In the genomic region with DNA sequence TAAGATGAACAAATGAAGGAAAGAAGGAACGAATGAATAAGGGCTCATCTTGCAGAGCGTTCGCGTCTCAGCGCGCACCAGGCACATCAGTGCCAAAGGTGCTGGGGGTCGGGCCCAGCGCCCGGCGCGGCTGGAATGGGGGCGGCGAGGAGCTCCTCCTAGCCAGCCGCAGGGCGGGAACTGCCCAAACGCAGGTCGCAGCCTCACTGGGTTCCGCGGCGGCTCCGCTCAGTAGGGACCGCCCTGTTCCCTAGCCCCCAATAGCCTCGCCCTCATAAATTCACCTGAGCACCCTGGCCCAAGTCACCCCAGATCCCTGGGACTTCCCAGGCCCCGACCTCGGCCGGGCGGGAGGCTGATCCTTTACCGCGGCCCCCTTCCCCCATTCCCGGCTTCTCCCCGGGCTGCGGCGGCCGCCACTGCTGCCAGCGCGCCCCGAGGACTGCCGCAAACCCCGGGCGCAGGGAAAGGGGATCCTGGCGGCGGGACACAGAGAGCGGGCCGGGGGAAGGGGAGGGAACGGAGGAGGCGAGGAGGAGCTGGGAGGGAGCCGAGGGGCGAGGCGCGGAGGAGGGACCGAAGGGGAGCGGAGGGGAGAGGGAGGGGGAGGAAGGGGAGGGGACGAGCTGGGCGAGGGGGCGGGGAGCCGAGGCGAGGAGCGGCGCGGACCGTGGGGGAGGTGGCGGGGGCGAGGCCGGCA, we compare ENCODE assay signal across 10 cellular contexts. TPM values are rescaled to one million over a fixed set of nuclear protein-coding genes. Genes with fewer than 3 reads are reported as not detected.
DNase-seq lines count a peak whose midpoint lies in the region; ATAC-seq and TF ChIP-seq lines count a peak whose summit lies in the region.
"Had no signal": no experiment of that assay in that cellular context is flagged by ENCODE, and none has a peak within 500 bp of the region (broad histone marks: within the 10 kb centered on the region; RNA-seq: fewer than 3 reads in every experiment).

No MANE protein-coding gene starts in this region.

- no peaks in the 10 kb centered on the region for H3K9me3 Mint-ChIP-seq in endothelial cell (ENCODE audit: unreplicated experiment)

- H3K4me3 ChIP-seq in Peyer's patch (peak overlapping the region; percentile 23 to 62 (median 50)), ovary (peak overlapping the region; percentile 46)

- no peak for TF ChIP-seq EP300 in ovary (IDR thresholded peaks at IDR 0.05)

- intact Hi-C loops in ovary (cut with DNase I) = no loop called here

- peaks cover 2% of the 10 kb centered on the region for H3K4me1 Mint-ChIP-seq in endothelial cell (ENCODE audit: unreplicated experiment)

- H3K36me3 ChIP-seq in Peyer's patch = no peaks in the 10 kb centered on the region
- no peaks in the 10 kb centered on the region for H3K36me3 ChIP-seq in ovary

- H3K27me3 ChIP-seq in Peyer's patch = peaks cover 0 to 7% of the 10 kb centered on the region in 2 donors
- no peaks in the 10 kb centered on the region for H3K27me3 ChIP-seq in ovary

- DNase-seq in NCI-H1092 treated with DMSO at 0.1 percent for 48 hours (lab: John Stamatoyannopoulos, UW) (peak; percentile 29), NCI-H1092 (lab: John Stamatoyannopoulos, UW) (no peak), Peyer's patch (no peak), endothelial cell (ENCODE audit: low spot score) (peak; percentile 8), ovary (peak in 2 of 5 donors; percentile 24 to 41), epidermal melanocyte (ENCODE audit: insufficient read length, low spot score) (no peak)

- TF ChIP-seq POLR2A in Peyer's patch (IDR thresholded peaks at IDR 0.05) = no peak
- no peak for TF ChIP-seq POLR2A in ovary (IDR thresholded peaks at IDR 0.05)

- H3K27ac Mint-ChIP-seq in endothelial cell (ENCODE audit: unreplicated experiment) = no peak overlapping the region

- H3K4me1 ChIP-seq in Peyer's patch (peaks cover 8 to 24% (median 16%) of the 10 kb centered on the region in 4 donors), ovary (ENCODE audit: insufficient read depth) (peaks cover 15% of the 10 kb centered on the region)

- H3K27me3 Mint-ChIP-seq in endothelial cell (ENCODE audit: unreplicated experiment) = peaks cover 7% of the 10 kb centered on the region

- 0 to 1% (median 1%) methylated on average over 32 to 63 of the region's 64 CpGs for WGBS in ovary, 3 donors

- TF ChIP-seq CTCF in Peyer's patch (IDR thresholded peaks at IDR 0.05) (no peak), endothelial cell (IDR thresholded peaks at IDR 0.05; ENCODE audit: unreplicated experiment) (no peak), ovary (IDR thresholded peaks at IDR 0.05) (no peak)

- no peak for ATAC-seq in GM21515 (IDR thresholded peaks at IDR 0.05; ENCODE audit: unreplicated experiment)
- ATAC-seq in HG03354 (IDR thresholded peaks at IDR 0.05; ENCODE audit: poor library complexity, severe bottlenecking, unreplicated experiment) = no peak

- no peaks in the 10 kb centered on the region for H3K36me3 Mint-ChIP-seq in endothelial cell (ENCODE audit: low read depth, unreplicated experiment)

- H3K9me3 ChIP-seq in Peyer's patch = no peaks in the 10 kb centered on the region
- H3K9me3 ChIP-seq in ovary = no peaks in the 10 kb centered on the region

- no peak overlapping the region for H3K27ac ChIP-seq in Peyer's patch
- no peak overlapping the region for H3K27ac ChIP-seq in ovary

- no peak overlapping the region for H3K4me3 Mint-ChIP-seq in endothelial cell (ENCODE audit: unreplicated experiment)

RNA-seq across cellular contexts. Expression of a gene that starts 0.4 kb away (rescaled TPM):
- total RNA-seq in Peyer's patch = under 1 TPM in 1 of 4 donors, not detected in 3; 0.40 TPM
- not detected for total RNA-seq in endothelial cell (ENCODE audit: unreplicated experiment)
- total RNA-seq in ovary = 1 to 10 TPM in 2 of 7 donors, under 1 TPM in 3, not detected in 2; 0.32 to 1.4 (median 0.89) TPM
- under 1 TPM; 0.10 to 0.32 TPM for polyA plus RNA-seq in ovary
- total RNA-seq: glomerular endothelial cell had no signal
- polyA plus RNA-seq: AG04450 had no signal

Comparison
In these comparisons a context has a peak if more than half of its experiments do, and no peak if none do; other contexts are left out.
1. DNase-seq: peak in NCI-H1092 treated with DMSO at 0.1 percent for 48 hours (single experiment) and endothelial cell (single experiment); none in NCI-H1092 (single experiment), Peyer's patch (0 of 3) and epidermal melanocyte (single experiment).